25 cellular contexts compared by ENCODE assay signal in the genomic region with DNA sequence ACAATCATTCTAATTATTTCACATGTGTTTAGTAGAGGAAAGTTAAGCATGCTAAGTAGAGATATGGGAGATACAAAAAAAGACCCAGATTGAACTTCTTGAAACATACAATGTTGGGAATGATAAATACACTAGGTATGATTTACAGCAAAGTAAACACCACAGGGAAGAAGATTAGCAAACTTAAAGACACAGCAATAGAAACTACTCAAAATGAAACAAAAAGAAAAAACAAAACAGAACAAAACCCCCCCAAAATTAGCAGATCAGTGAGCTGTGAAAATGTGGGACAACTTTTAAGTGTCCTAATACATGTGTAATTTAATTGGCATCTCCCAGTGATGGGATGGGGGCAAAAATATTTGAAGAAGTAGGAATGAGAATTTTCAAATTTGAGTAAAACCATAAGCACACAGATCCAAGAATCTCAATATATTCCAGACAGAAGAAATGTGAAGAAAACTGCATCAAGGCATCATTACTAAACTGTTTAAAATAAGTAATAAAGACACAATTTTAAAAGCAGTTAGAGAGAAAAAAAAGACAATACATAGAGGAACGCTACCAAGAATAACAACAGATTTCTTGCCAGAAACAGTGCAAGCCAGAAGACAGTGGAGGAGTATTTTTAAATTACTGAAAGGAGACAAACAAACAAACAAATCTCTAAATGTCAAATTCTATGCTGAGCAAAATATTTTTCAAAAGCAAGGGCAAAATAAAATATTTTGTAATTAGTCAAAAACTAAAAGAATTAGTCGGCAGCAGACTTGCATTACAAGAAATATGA.
"Had no signal": no experiment of that assay in that cellular context is flagged by ENCODE, and none has a peak within 500 bp of the region (broad histone marks: within the 10 kb centered on the region; RNA-seq: fewer than 3 reads in every experiment).

No MANE protein-coding gene starts in this region.

- H3K4me1 Mint-ChIP-seq: endodermal cell; stimulated activated naive CD8-positive, alpha-beta T cell treated with anti-CD3 and anti-CD28 coated beads, Interleukin-15, amount 100 ng/mL, for 72 hours had no signal

- H3K36me3 ChIP-seq: neural progenitor cell, ovary, spleen, tibial nerve had no signal

- H3K4me3 ChIP-seq: coronary artery, hepatocyte, lung, neural progenitor cell, ovary, spleen, testis, tibial nerve had no signal

- ATAC-seq: left cardiac atrium; left ventricle myocardium superior; natural killer cell treated with Interleukin-12 subunit alpha and Interleukin-12 subunit beta and Interleukin-15 and Interleukin-18, amount 100 ng/mL, for 72 hours; right cardiac atrium; stimulated activated naive B cell treated with anti-CD40 and anti-IgM and Interleukin-4, amounts not matched to agents 10 μg/mL and 1 μg/mL and 100 μg/mL, for 72 hours; stimulated activated naive CD8-positive, alpha-beta T cell treated with anti-CD3 and anti-CD28 coated beads, Interleukin-15, amount 100 ng/mL, for 72 hours had no signal

- H3K9me3 Mint-ChIP-seq: natural killer cell treated with Interleukin-12 subunit alpha and Interleukin-12 subunit beta and Interleukin-15 and Interleukin-18, amount 100 ng/mL, for 72 hours had no signal

- H3K27me3 ChIP-seq: hepatocyte, neural progenitor cell, ovary, spleen, testis, tibial nerve had no signal

- H3K4me1 ChIP-seq: neural progenitor cell, testis, tibial nerve had no signal

- H3K9me3 ChIP-seq: ovary, spleen, testis had no signal

- H3K4me3 Mint-ChIP-seq: endodermal cell; natural killer cell treated with Interleukin-12 subunit alpha and Interleukin-12 subunit beta and Interleukin-15 and Interleukin-18, amount 100 ng/mL, for 72 hours; neural progenitor cell; stimulated activated naive B cell treated with anti-CD40 and anti-IgM and Interleukin-4, amounts not matched to agents 10 μg/mL and 1 μg/mL and 100 μg/mL, for 72 hours; stimulated activated naive CD8-positive, alpha-beta T cell treated with anti-CD3 and anti-CD28 coated beads, Interleukin-15, amount 100 ng/mL, for 72 hours had no signal

- DNase-seq: effector CD4-positive, alpha-beta T cell; endodermal cell; foreskin melanocyte; head of caudate nucleus; kidney; left cardiac atrium; left ventricle myocardium superior; mesenchymal stem cell; midbrain; nucleus accumbens; ovary; right cardiac atrium; spleen; stimulated activated CD4-positive, alpha-beta T cell treated with anti-CD3 and anti-CD28 coated beads, Interleukin-15, amount 100 ng/mL, for 24 hours; stimulated activated CD4-positive, alpha-beta T cell treated with anti-CD3 and anti-CD28 coated beads, Interleukin-1b, Interleukin-23, amount 100 ng/mL, for 48 hours; stimulated activated CD4-positive, alpha-beta T cell treated with anti-CD3 and anti-CD28 coated beads, Interleukin-4, amount 100 ng/mL, for 4 hours; stimulated activated naive B cell treated with anti-CD40 and anti-IgM and Interleukin-4, amounts not matched to agents 10 μg/mL and 1 μg/mL and 100 μg/mL, for 72 hours; stimulated activated naive CD8-positive, alpha-beta T cell treated with anti-CD3 and anti-CD28 coated beads, Interleukin-15, amount 100 ng/mL, for 72 hours; testis had no signal

- H3K27ac Mint-ChIP-seq: endodermal cell; natural killer cell treated with Interleukin-12 subunit alpha and Interleukin-12 subunit beta and Interleukin-15 and Interleukin-18, amount 100 ng/mL, for 72 hours; neural progenitor cell; stimulated activated naive B cell treated with anti-CD40 and anti-IgM and Interleukin-4, amounts not matched to agents 10 μg/mL and 1 μg/mL and 100 μg/mL, for 72 hours; stimulated activated naive CD8-positive, alpha-beta T cell treated with anti-CD3 and anti-CD28 coated beads, Interleukin-15, amount 100 ng/mL, for 72 hours had no signal

- H3K27ac ChIP-seq: coronary artery, hepatocyte, neural progenitor cell, ovary, spleen, testis, tibial nerve had no signal
